ENCODE assay signal across 29 cellular contexts in the genomic region with DNA sequence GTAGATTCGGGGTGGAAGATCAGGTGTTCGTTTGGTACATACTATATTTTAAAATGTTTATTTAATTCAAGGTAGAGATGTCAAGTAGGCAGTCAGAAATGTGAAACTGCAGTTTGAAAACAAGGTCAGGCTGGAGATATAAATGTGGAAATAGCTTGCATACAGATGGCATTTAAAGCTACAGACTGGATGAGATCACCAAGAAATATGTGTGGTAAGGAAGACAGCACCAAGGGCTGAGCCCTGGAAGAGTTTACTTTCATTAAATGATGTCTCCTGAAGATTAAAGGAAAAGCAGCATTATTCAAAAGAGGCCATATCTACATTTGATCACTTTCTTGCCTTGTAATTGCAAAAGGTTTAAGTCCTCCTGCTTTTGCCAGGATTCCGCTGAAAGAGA.
DNase-seq lines count a peak whose midpoint lies in the region; ATAC-seq and TF ChIP-seq lines count a peak whose summit lies in the region.
"Had no signal": no experiment of that assay in that cellular context is flagged by ENCODE, and none has a peak within 500 bp of the region (broad histone marks: within the 10 kb centered on the region; RNA-seq: fewer than 3 reads in every experiment).

No MANE protein-coding gene starts in this region.

- intact Hi-C loops in PC-9 (cut with micrococcal nuclease; ENCODE audit: unreplicated experiment) = no loop called here
- intact Hi-C loops in ovary (cut with DNase I) = no loop called here

- H3K36me3 ChIP-seq in PC-9 (ENCODE audit: low read depth) (no peaks in the 10 kb centered on the region), ovary (no peaks in the 10 kb centered on the region)
- H3K36me3 ChIP-seq: heart left ventricle, prostate gland, right lobe of liver, tibial artery had no signal

- TF ChIP-seq EP300 in ovary (IDR thresholded peaks at IDR 0.05) = no peak

- no peaks in the 10 kb centered on the region for H3K4me1 ChIP-seq in PC-9 (replicated peaks; ENCODE audit: insufficient read depth)
- no peaks in the 10 kb centered on the region for H3K4me1 ChIP-seq in ovary (ENCODE audit: insufficient read depth)
- H3K4me1 ChIP-seq: body of pancreas, foreskin keratinocyte, prostate gland had no signal

- no peak for ATAC-seq in GM21737 (IDR thresholded peaks at IDR 0.05; ENCODE audit: unreplicated experiment)
- ATAC-seq in GM19023 (IDR thresholded peaks at IDR 0.05; ENCODE audit: unreplicated experiment) = no peak
- ATAC-seq: activated T-cell treated with anti-CD3 and anti-CD28 coated beads, Interleukin-2, amount 50 U/mL, for 72 hours; body of pancreas; foreskin keratinocyte; heart left ventricle; left ventricle myocardium superior; PC-3; right lobe of liver had no signal

- CTCF ChIA-PET in PC-9 (lab: Charles Lee) = interaction anchor here (0.7 kb wide), 1 partner anchor 1473 kb away, joined by 4 read pairs; no protein-coding TSS in a partner anchor

- TF ChIP-seq CTCF in AG10803 (conservative IDR thresholded peaks at IDR 0.05; ENCODE audit: low read length) (no peak), PC-9 (conservative IDR thresholded peaks at IDR 0.05) (no peak), GM13976 (IDR thresholded peaks at IDR 0.05; ENCODE audit: borderline replicate concordance, control extremely low read depth, extremely low read depth, insufficient read depth, missing control alignments) (no peak), ovary (IDR thresholded peaks at IDR 0.05) (no peak)

- in situ Hi-C loops in GM13976 (cut with MboI; ENCODE audit: low sequenced_read_pairs, unreplicated experiment) = no loop called here

- peak overlapping the region; percentile 24; the same call in 1 of the 2 replicates for H2AFZ ChIP-seq in PC-9

- H3K9me2 ChIP-seq in PC-9 (ENCODE audit: insufficient read depth) = peaks cover 4% of the 10 kb centered on the region; the same call in 1 of the 2 replicates

- no peak overlapping the region for H3K4me2 ChIP-seq in PC-9
- H3K4me2 ChIP-seq: KMS-11 had no signal

- DNase-seq in AG10803 (ENCODE audit: low read depth) (peak; percentile 67), PC-9 (no peak), dedifferentiated amniotic fluid mesenchymal stem cell (ENCODE audit: extremely low spot score) (peak; percentile 35), iris pigment epithelial cell (ENCODE audit: low read depth) (peak; percentile 90), GM13976 (ENCODE audit: low spot score) (no peak), ovary (no peak)
- DNase-seq: activated CD4-positive, alpha-beta T cell treated with anti-CD3 and anti-CD28 coated beads, Interleukin-2, amount 50 U/mL, for 48 hours; activated CD4-positive, CD25-positive, alpha-beta regulatory T cell treated with anti-CD3 and anti-CD28 coated beads, Interleukin-2, amount 50 U/mL, for 72 hours; activated T-cell treated with anti-CD3 and anti-CD28 coated beads, Interleukin-2, amount 50 U/mL, for 72 hours; body of pancreas; GDM1; heart left ventricle; kidney; left ventricle myocardium superior; MM.1S; NCI-H1930; NCI-H526; NK-92 treated with Interleukin-12 subunit alpha and Interleukin-12 subunit beta, amount 100 ng/mL, for 24 hours; PC-3; right lobe of liver; Right ventricle myocardium superior; stimulated activated CD4-positive, alpha-beta T cell treated with anti-CD3 and anti-CD28 coated beads, Interleukin-4, amount 100 ng/mL, for 4 hours; tibial artery had no signal

- H3F3A ChIP-seq in PC-9 (ENCODE audit: insufficient read depth, low read depth) = no peaks in the 10 kb centered on the region

- no TSS peak for BruUV-seq in PC-9 (replicated peaks; lab: Mats Ljungman, UMichigan)

- no peaks in the 10 kb centered on the region for H4K20me1 ChIP-seq in PC-9 (ENCODE audit: insufficient read depth)

- no peak overlapping the region for H3K27ac ChIP-seq in PC-9
- H3K27ac ChIP-seq in ovary = no peak overlapping the region
- H3K27ac ChIP-seq: body of pancreas, foreskin keratinocyte, heart left ventricle, HL-60, KMS-11, prostate gland, right lobe of liver, tibial artery had no signal

- H3K4me3 ChIP-seq in AG10803 (ENCODE audit: low read length) (no peak overlapping the region), PC-9 (no peak overlapping the region), ovary (no peak overlapping the region)
- H3K4me3 ChIP-seq: body of pancreas, heart left ventricle, prostate gland, right lobe of liver, tibial artery had no signal

- H3K27me3 ChIP-seq in PC-9 (ENCODE audit: insufficient read depth, low read depth) (no peaks in the 10 kb centered on the region), ovary (no peaks in the 10 kb centered on the region)
- H3K27me3 ChIP-seq: body of pancreas, foreskin keratinocyte, heart left ventricle, right lobe of liver, tibial artery had no signal

- POLR2A ChIA-PET in PC-9 (lab: Charles Lee; ENCODE audit: unreplicated experiment) = no interaction called here

- no peak for TF ChIP-seq POLR2A in ovary (IDR thresholded peaks at IDR 0.05)

- 88 to 91% (median 88%) methylated on average over 3 of the region's 3 CpGs for WGBS in ovary, 3 donors

- H3K9me3 ChIP-seq in PC-9 (ENCODE audit: insufficient read depth, low read depth) (no peaks in the 10 kb centered on the region), ovary (no peaks in the 10 kb centered on the region)
- H3K9me3 ChIP-seq: body of pancreas, heart left ventricle, prostate gland, right lobe of liver, tibial artery had no signal

- H3K79me2 ChIP-seq in PC-9 (ENCODE audit: low read depth) = no peaks in the 10 kb centered on the region

Comparison
In these comparisons a context has a peak if more than half of its experiments do, and no peak if none do; other contexts are left out.
1. DNase-seq: peak in AG10803 (single experiment), dedifferentiated amniotic fluid mesenchymal stem cell (single experiment) and iris pigment epithelial cell (single experiment); none in PC-9 (0 of 2), GM13976 (single experiment) and ovary (0 of 5).